In the genomic region with DNA sequence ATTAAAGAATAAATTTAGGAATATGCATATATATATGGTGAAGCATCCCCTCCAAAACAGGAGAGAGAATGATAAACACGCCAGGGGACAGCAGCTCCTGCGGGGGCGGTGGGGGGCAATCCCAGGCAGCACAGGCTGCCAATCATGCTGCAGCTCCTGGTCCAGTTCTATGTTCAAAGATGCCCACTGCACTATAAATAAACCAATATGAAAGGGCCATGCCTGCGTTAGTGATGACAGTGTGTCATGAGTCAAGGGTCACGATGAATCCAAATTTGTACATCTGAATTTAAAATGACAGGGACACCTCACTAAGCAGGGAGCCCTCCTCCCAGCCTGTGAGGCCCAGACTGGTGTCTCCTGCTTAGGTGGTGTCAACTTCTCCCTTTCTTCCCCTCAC, we compare ENCODE assay signal across 6 cellular contexts.
"Had no signal": no experiment of that assay in that cellular context is flagged by ENCODE, and none has a peak within 500 bp of the region (broad histone marks: within the 10 kb centered on the region; RNA-seq: fewer than 3 reads in every experiment).

No MANE protein-coding gene starts in this region.

- H3K4me1 ChIP-seq: HAP-1 had no signal

- ATAC-seq: K562 had no signal

- H2AFZ ChIP-seq: GM23248 had no signal

- DNase-seq: GM23248, GOT3, H7, IMR-90 had no signal

- H3K27ac ChIP-seq: GM23248 had no signal

- H3K9me3 ChIP-seq: HAP-1 had no signal

- H3K4me3 ChIP-seq: GM23248, HAP-1, K562 had no signal

- H3K9ac ChIP-seq: GM23248 had no signal

- H3K36me3 ChIP-seq: HAP-1 had no signal
